In the genomic region with DNA sequence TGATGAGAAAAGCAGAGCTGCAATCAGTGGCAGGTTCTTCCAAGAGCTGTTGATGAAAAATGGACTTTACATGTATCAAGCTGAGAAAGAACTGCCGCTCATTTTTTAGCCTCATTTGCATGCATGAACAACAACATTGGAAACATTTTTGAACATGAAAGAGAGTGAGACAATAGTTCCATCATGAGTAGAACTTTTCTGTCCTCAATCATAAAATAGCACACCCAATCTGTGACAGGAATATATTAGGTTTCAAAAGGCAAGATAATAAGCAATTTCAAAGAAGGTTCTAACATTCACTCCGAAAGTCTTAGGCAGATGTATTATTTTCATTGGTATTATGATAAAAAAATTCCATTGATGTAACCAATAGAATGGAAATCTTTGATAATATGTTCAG, we compare ENCODE assay signal across 27 cellular contexts.
DNase-seq lines count a peak whose midpoint lies in the region; ATAC-seq lines count a peak whose summit lies in the region.
"Had no signal": no experiment of that assay in that cellular context is flagged by ENCODE, and none has a peak within 500 bp of the region (broad histone marks: within the 10 kb centered on the region; RNA-seq: fewer than 3 reads in every experiment).

No MANE protein-coding gene starts in this region.

- no peak overlapping the region for H3K4me3 ChIP-seq in ectodermal cell (ENCODE audit: insufficient read depth, low read depth, low read length)
- H3K4me3 ChIP-seq: GM12878, HAP-1, K562, PC-9 had no signal

- H3K36me3 ChIP-seq in ectodermal cell (ENCODE audit: control insufficient read depth, insufficient read depth, low read length), result no peaks in the 10 kb centered on the region
- H3K36me3 ChIP-seq: HAP-1 had no signal

- H3K4me1 Mint-ChIP-seq in activated CD4-positive, alpha-beta T cell treated with anti-CD3 and anti-CD28 coated beads for 36 hours, result peaks cover 3% of the 10 kb centered on the region
- H3K4me1 Mint-ChIP-seq in activated naive CD4-positive, alpha-beta T cell treated with anti-CD3 and anti-CD28 coated beads, Interleukin-2, amount 50 U/mL, for 24 hours, result peaks cover 62% of the 10 kb centered on the region
- peaks cover 6% of the 10 kb centered on the region for H3K4me1 Mint-ChIP-seq in activated naive CD4-positive, alpha-beta T cell treated with anti-CD3 and anti-CD28 coated beads, Interleukin-2, amount 10 ng/mL, durations not matched to agents 7 days and 5 days

- WGBS in ectodermal cell, 2 experiments, result 75 to 88% methylated on average over 1 of the region's 2 CpGs

- no peak for DNase-seq in activated CD4-positive, alpha-beta T cell treated with anti-CD3 and anti-CD28 coated beads for 36 hours
- no peak for DNase-seq in activated CD4-positive, alpha-beta T cell treated with anti-CD3 and anti-CD28 coated beads for 48 hours
- DNase-seq in activated naive CD4-positive, alpha-beta T cell treated with anti-CD3 and anti-CD28 coated beads, Interleukin-2, amount 10 ng/mL, durations not matched to agents 7 days and 5 days, result no peak
- no peak for DNase-seq in NCI-H345 treated with DMSO at 0.1 percent for 48 hours (lab: John Stamatoyannopoulos, UW; ENCODE audit: unreplicated experiment)
- DNase-seq in NCI-H526 treated with DMSO at 0.1 percent for 48 hours (lab: John Stamatoyannopoulos, UW), result no peak
- DNase-seq: Caco-2; CD8-positive, alpha-beta T cell; GOT3; HFFc6; Kasumi-1; NCI-H1092 treated with DMSO at 0.1 percent for 48 hours; NCI-H1436; NCI-H187 treated with DMSO at 0.1 percent for 48 hours; NCI-H2171 treated with DMSO at 0.1 percent for 48 hours; NCI-H345; NCI-H524; NCI-H774; PC-9 had no signal

- no peak for ATAC-seq in activated CD4-positive, alpha-beta T cell treated with anti-CD3 and anti-CD28 coated beads for 36 hours
- ATAC-seq: CD8-positive, alpha-beta T cell; GM12878; K562; Right ventricle myocardium inferior had no signal

- no peak overlapping the region for H3K4me3 Mint-ChIP-seq in activated CD4-positive, alpha-beta T cell treated with anti-CD3 and anti-CD28 coated beads for 36 hours
- no peak overlapping the region for H3K4me3 Mint-ChIP-seq in activated naive CD4-positive, alpha-beta T cell treated with anti-CD3 and anti-CD28 coated beads, Interleukin-2, amount 50 U/mL, for 24 hours
- no peak overlapping the region for H3K4me3 Mint-ChIP-seq in activated naive CD4-positive, alpha-beta T cell treated with anti-CD3 and anti-CD28 coated beads, Interleukin-2, amount 10 ng/mL, durations not matched to agents 7 days and 5 days
- H3K4me3 Mint-ChIP-seq: B cell; CD8-positive, alpha-beta T cell; HFFc6 had no signal

- H3K4me1 ChIP-seq in ectodermal cell (ENCODE audit: control insufficient read depth, insufficient read depth, low read length), result peaks cover 27% of the 10 kb centered on the region
- H3K4me1 ChIP-seq: Caco-2 had no signal

- no peaks in the 10 kb centered on the region for H3K27me3 ChIP-seq in ectodermal cell (ENCODE audit: control insufficient read depth, insufficient read depth, low read length, poor library complexity, severe bottlenecking)

- CTCF ChIA-PET in activated CD4-positive, alpha-beta T cell treated with anti-CD3 and anti-CD28 coated beads for 36 hours (lab: Charles Lee), result no interaction called here
- CTCF ChIA-PET in activated naive CD4-positive, alpha-beta T cell treated with anti-CD3 and anti-CD28 coated beads, Interleukin-2, amount 10 ng/mL, durations not matched to agents 7 days and 5 days (lab: Charles Lee), result no interaction called here

- POLR2A ChIA-PET in activated CD4-positive, alpha-beta T cell treated with anti-CD3 and anti-CD28 coated beads for 36 hours (lab: Charles Lee), result no interaction called here

- intact Hi-C loops in activated CD4-positive, alpha-beta T cell treated with anti-CD3 and anti-CD28 coated beads for 36 hours (cut with DNase I, micrococcal nuclease), result no loop called here

- peak overlapping the region; percentile 21 for H3K27ac ChIP-seq in ectodermal cell (ENCODE audit: insufficient read depth, low read depth, low read length, poor library complexity, severe bottlenecking)
- H3K27ac ChIP-seq: 22Rv1, C4-2B, PC-9 had no signal

- H3K27ac Mint-ChIP-seq in activated CD4-positive, alpha-beta T cell treated with anti-CD3 and anti-CD28 coated beads for 36 hours, result peak overlapping the region; percentile 39
- peak overlapping the region; percentile 8 for H3K27ac Mint-ChIP-seq in activated naive CD4-positive, alpha-beta T cell treated with anti-CD3 and anti-CD28 coated beads, Interleukin-2, amount 50 U/mL, for 24 hours
- H3K27ac Mint-ChIP-seq in activated naive CD4-positive, alpha-beta T cell treated with anti-CD3 and anti-CD28 coated beads, Interleukin-2, amount 10 ng/mL, durations not matched to agents 7 days and 5 days, result no peak overlapping the region
- H3K27ac Mint-ChIP-seq: B cell; CD8-positive, alpha-beta T cell; HFFc6 had no signal

- no peaks in the 10 kb centered on the region for H3K9me3 Mint-ChIP-seq in activated CD4-positive, alpha-beta T cell treated with anti-CD3 and anti-CD28 coated beads for 36 hours (ENCODE audit: low read depth)
- H3K9me3 Mint-ChIP-seq in activated naive CD4-positive, alpha-beta T cell treated with anti-CD3 and anti-CD28 coated beads, Interleukin-2, amount 50 U/mL, for 24 hours, result no peaks in the 10 kb centered on the region
- H3K9me3 Mint-ChIP-seq in activated naive CD4-positive, alpha-beta T cell treated with anti-CD3 and anti-CD28 coated beads, Interleukin-2, amount 10 ng/mL, durations not matched to agents 7 days and 5 days, result peaks cover 3% of the 10 kb centered on the region

- H3K27me3 Mint-ChIP-seq in activated CD4-positive, alpha-beta T cell treated with anti-CD3 and anti-CD28 coated beads for 36 hours, result no peaks in the 10 kb centered on the region
- H3K27me3 Mint-ChIP-seq in activated naive CD4-positive, alpha-beta T cell treated with anti-CD3 and anti-CD28 coated beads, Interleukin-2, amount 50 U/mL, for 24 hours, result no peaks in the 10 kb centered on the region
- H3K27me3 Mint-ChIP-seq in activated naive CD4-positive, alpha-beta T cell treated with anti-CD3 and anti-CD28 coated beads, Interleukin-2, amount 10 ng/mL, durations not matched to agents 7 days and 5 days, result no peaks in the 10 kb centered on the region
- H3K27me3 Mint-ChIP-seq: B cell had no signal

- no peaks in the 10 kb centered on the region for H3K36me3 Mint-ChIP-seq in activated CD4-positive, alpha-beta T cell treated with anti-CD3 and anti-CD28 coated beads for 36 hours (ENCODE audit: low read depth)
- H3K36me3 Mint-ChIP-seq in activated naive CD4-positive, alpha-beta T cell treated with anti-CD3 and anti-CD28 coated beads, Interleukin-2, amount 50 U/mL, for 24 hours, result no peaks in the 10 kb centered on the region
- peaks cover 3% of the 10 kb centered on the region for H3K36me3 Mint-ChIP-seq in activated naive CD4-positive, alpha-beta T cell treated with anti-CD3 and anti-CD28 coated beads, Interleukin-2, amount 10 ng/mL, durations not matched to agents 7 days and 5 days
- H3K36me3 Mint-ChIP-seq: CD8-positive, alpha-beta T cell had no signal

- H3K9me3 ChIP-seq in ectodermal cell (ENCODE audit: control insufficient read depth, low read length), result no peaks in the 10 kb centered on the region
- H3K9me3 ChIP-seq: Caco-2, HAP-1 had no signal
